ENCODE assay signal across 23 cellular contexts in the genomic region with DNA sequence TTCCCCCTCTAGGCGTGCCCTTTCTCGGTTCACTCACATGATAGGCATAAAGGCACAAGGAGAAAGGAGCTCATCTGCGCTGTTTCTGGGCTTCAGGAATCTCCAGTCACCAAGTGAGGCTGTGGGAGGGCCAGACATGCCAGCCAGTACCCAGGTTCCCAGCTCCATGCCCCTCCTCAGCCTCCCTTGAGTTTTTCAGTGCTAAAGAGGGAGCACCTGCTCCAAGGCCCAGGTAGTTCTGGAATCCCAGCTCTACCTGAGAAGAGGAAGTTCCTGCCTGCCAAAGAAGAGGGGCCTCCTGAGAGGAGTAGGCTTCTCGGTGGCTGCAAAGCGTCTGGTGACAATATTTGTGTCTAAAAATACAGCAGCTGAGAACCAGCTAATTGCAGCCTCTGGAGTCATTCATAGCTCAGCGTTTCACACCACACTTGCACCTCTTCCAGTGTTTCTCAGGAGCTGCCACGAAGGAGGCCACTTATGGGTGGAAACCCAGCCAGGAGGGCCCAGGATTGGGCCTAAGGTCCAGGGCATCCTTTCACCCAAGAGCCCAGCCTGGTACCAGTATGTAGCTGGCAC.
"Had no signal": no experiment of that assay in that cellular context is flagged by ENCODE, and none has a peak within 500 bp of the region (broad histone marks: within the 10 kb centered on the region; RNA-seq: fewer than 3 reads in every experiment).

No MANE protein-coding gene starts in this region.

- H3K27ac Mint-ChIP-seq: activated CD4-positive, alpha-beta memory T cell treated with anti-CD3 and anti-CD28 coated beads for 36 hours; activated CD4-positive, alpha-beta T cell treated with anti-CD3 and anti-CD28 coated beads, Interleukin-2, amount 10 ng/mL, durations not matched to agents 7 days and 5 days; activated naive CD8-positive, alpha-beta T cell; activated T-helper 17 cell treated with anti-CD3 and anti-CD28 coated beads, Interleukin-2, amount 50 U/mL, for 72 hours; IgD-negative memory B cell had no signal

- H3K9ac ChIP-seq: SK-N-SH had no signal

- H3K36me3 Mint-ChIP-seq: activated CD4-positive, alpha-beta memory T cell treated with anti-CD3 and anti-CD28 coated beads for 36 hours; activated naive CD8-positive, alpha-beta T cell; brain; IgD-negative memory B cell had no signal

- ATAC-seq: activated T-helper 17 cell treated with anti-CD3 and anti-CD28 coated beads, Interleukin-2, amount 50 U/mL, for 72 hours; PC-3 had no signal

- DNase-seq: activated CD4-positive, alpha-beta memory T cell treated with anti-CD3 and anti-CD28 coated beads for 36 hours; activated CD4-positive, alpha-beta T cell treated with anti-CD3 and anti-CD28 coated beads, Interleukin-2, amount 10 ng/mL, durations not matched to agents 7 days and 5 days; activated CD4-positive, CD25-positive, alpha-beta regulatory T cell; activated CD8-positive, alpha-beta memory T cell treated with anti-CD3 and anti-CD28 coated beads for 24 hours; activated gamma-delta T cell; activated naive CD4-positive, alpha-beta T cell treated with anti-CD3 and anti-CD28 coated beads for 36 hours; activated T-cell treated with anti-CD3 and anti-CD28 coated beads, Interleukin-2, amount 50 U/mL, for 48 hours; KG1; NCI-H1092 treated with DMSO at 0.1 percent for 48 hours; NCI-H1417 treated with DMSO at 0.1 percent for 48 hours; NCI-H1694 treated with DMSO at 0.1 percent for 48 hours; NCI-H2029 treated with DMSO at 0.1 percent for 48 hours; NCI-H345; NCI-H510A; NCI-H526 treated with DMSO at 0.1 percent for 48 hours; PC-3; SK-N-SH; T-helper 1 cell had no signal

- H3K9me3 ChIP-seq: SK-N-SH had no signal

- H3K4me1 Mint-ChIP-seq: activated CD4-positive, alpha-beta T cell treated with anti-CD3 and anti-CD28 coated beads, Interleukin-2, amount 10 ng/mL, durations not matched to agents 7 days and 5 days; activated T-helper 17 cell treated with anti-CD3 and anti-CD28 coated beads, Interleukin-2, amount 50 U/mL, for 72 hours had no signal

- H3K27me3 Mint-ChIP-seq: activated CD4-positive, alpha-beta T cell treated with anti-CD3 and anti-CD28 coated beads, Interleukin-2, amount 10 ng/mL, durations not matched to agents 7 days and 5 days had no signal

- H3K9me3 Mint-ChIP-seq: activated CD4-positive, alpha-beta memory T cell treated with anti-CD3 and anti-CD28 coated beads for 36 hours; activated CD4-positive, alpha-beta T cell treated with anti-CD3 and anti-CD28 coated beads, Interleukin-2, amount 10 ng/mL, durations not matched to agents 7 days and 5 days; activated naive CD4-positive, alpha-beta T cell treated with anti-CD3 and anti-CD28 coated beads for 36 hours; activated T-helper 17 cell treated with anti-CD3 and anti-CD28 coated beads, Interleukin-2, amount 50 U/mL, for 72 hours; IgD-negative memory B cell had no signal

- H3K27ac ChIP-seq: VCaP had no signal

- H3K4me3 Mint-ChIP-seq: activated CD4-positive, alpha-beta memory T cell treated with anti-CD3 and anti-CD28 coated beads for 36 hours; activated CD4-positive, alpha-beta T cell treated with anti-CD3 and anti-CD28 coated beads, Interleukin-2, amount 10 ng/mL, durations not matched to agents 7 days and 5 days; activated naive CD4-positive, alpha-beta T cell treated with anti-CD3 and anti-CD28 coated beads for 36 hours; activated naive CD8-positive, alpha-beta T cell; activated T-helper 17 cell treated with anti-CD3 and anti-CD28 coated beads, Interleukin-2, amount 50 U/mL, for 72 hours; brain; IgD-negative memory B cell had no signal
